12 cellular contexts compared by ENCODE assay signal in genomic region chr12:113881588-113881987, GRCh38.
DNase-seq lines count a peak whose midpoint lies in the region; ATAC-seq and TF ChIP-seq lines count a peak whose summit lies in the region.
"Had no signal": no experiment of that assay in that cellular context is flagged by ENCODE, and none has a peak within 500 bp of the region (broad histone marks: within the 10 kb centered on the region; RNA-seq: fewer than 3 reads in every experiment).

No MANE protein-coding gene starts in this region.

- no peaks in the 10 kb centered on the region for H3K9me3 ChIP-seq in neural cell (ENCODE audit: low read length)
- H3K9me3 ChIP-seq: BE2C, Caco-2 had no signal

- no peak overlapping the region for H3K9ac ChIP-seq in neural cell (ENCODE audit: low read length)

- H3K27me3 Mint-ChIP-seq in GM23338 (ENCODE audit: insufficient read depth, low read depth, poor library complexity) (peaks cover 3% of the 10 kb centered on the region), WTC11 (ENCODE audit: low read depth) (no peaks in the 10 kb centered on the region), CD14-positive monocyte (ENCODE audit: low read depth in 3 of 3) (peaks cover 0 to 2% (median 0%) of the 10 kb centered on the region in 3 donors)
- H3K27me3 Mint-ChIP-seq in activated T-helper 2 cell treated with anti-CD3 and anti-CD28 coated beads, Interferon-gamma antibody, Interleukin-2, Interleukin-4, amounts not matched to agents 10 μg/mL and 5 μg/mL and 100 μg/mL, durations not matched to agents 14 hours and 24 hours and 36 hours (ENCODE audit: low read depth), result no peaks in the 10 kb centered on the region
- H3K27me3 Mint-ChIP-seq: CD4-positive, alpha-beta T cell had no signal

- H2AFZ ChIP-seq in GM23338 (no peak overlapping the region), neural cell (ENCODE audit: low read depth, low read length) (no peak overlapping the region)

- TF ChIP-seq RAD21 in neural cell (conservative IDR thresholded peaks at IDR 0.05), result no peak

- H3K36me3 ChIP-seq in GM23338 (ENCODE audit: insufficient read depth) (no peaks in the 10 kb centered on the region), neural cell (ENCODE audit: insufficient read depth, low read length) (no peaks in the 10 kb centered on the region)
- H3K36me3 ChIP-seq: BE2C, HAP-1 had no signal

- H3K4me3 Mint-ChIP-seq in GM23338, result no peak overlapping the region
- no peak overlapping the region for H3K4me3 Mint-ChIP-seq in WTC11
- no peak overlapping the region for H3K4me3 Mint-ChIP-seq in CD14-positive monocyte
- H3K4me3 Mint-ChIP-seq in activated T-helper 2 cell treated with anti-CD3 and anti-CD28 coated beads, Interferon-gamma antibody, Interleukin-2, Interleukin-4, amounts not matched to agents 10 μg/mL and 5 μg/mL and 100 μg/mL, durations not matched to agents 14 hours and 24 hours and 36 hours (ENCODE audit: low read depth), result no peak overlapping the region
- H3K4me3 Mint-ChIP-seq: CD4-positive, alpha-beta T cell had no signal

- H3K79me2 ChIP-seq in GM23338 (replicated peaks; ENCODE audit: insufficient read depth) (no peaks in the 10 kb centered on the region), neural cell (replicated peaks; ENCODE audit: insufficient read depth, low read length) (no peaks in the 10 kb centered on the region)

- TF ChIP-seq CTCF in GM23338 (conservative IDR thresholded peaks at IDR 0.05; ENCODE audit: low read depth in 2 of 2), result no peak
- TF ChIP-seq CTCF in WTC11 (IDR thresholded peaks at IDR 0.05), result no peak
- TF ChIP-seq CTCF in neural cell (IDR thresholded peaks at IDR 0.05; ENCODE audit: poor library complexity, severe bottlenecking), result no peak
- TF ChIP-seq CTCF in CD14-positive monocyte (IDR thresholded peaks at IDR 0.05), result no peak

- no peak for TF ChIP-seq EP300 in neural cell (conservative IDR thresholded peaks at IDR 0.05; ENCODE audit: poor library complexity, severe bottlenecking)

- intact Hi-C loops in CD14-positive monocyte (cut with micrococcal nuclease), result no loop called here
- intact Hi-C loops in activated T-helper 2 cell treated with anti-CD3 and anti-CD28 coated beads, Interferon-gamma antibody, Interleukin-2, Interleukin-4, amounts not matched to agents 10 μg/mL and 5 μg/mL and 100 μg/mL, durations not matched to agents 14 hours and 24 hours and 36 hours (cut with micrococcal nuclease), result no loop called here

- H3K9me2 ChIP-seq in GM23338 (ENCODE audit: insufficient read depth) (no peaks in the 10 kb centered on the region), neural cell (ENCODE audit: insufficient read depth, low read length) (no peaks in the 10 kb centered on the region)

- H3K27me3 ChIP-seq in GM23338 (ENCODE audit: insufficient read depth) (no peaks in the 10 kb centered on the region), neural cell (ENCODE audit: insufficient read depth, low read depth, low read length) (no peaks in the 10 kb centered on the region)
- H3K27me3 ChIP-seq: BE2C had no signal

- ATAC-seq in GM23338 (no peak), WTC11 (no peak)

- H3F3A ChIP-seq in GM23338 (replicated peaks; ENCODE audit: low read depth) (no peaks in the 10 kb centered on the region), neural cell (ENCODE audit: insufficient read depth, low read length, poor library complexity, severe bottlenecking) (no peaks in the 10 kb centered on the region)

- H3K36me3 Mint-ChIP-seq in GM23338 (ENCODE audit: low read depth) (peaks cover 34% of the 10 kb centered on the region), WTC11 (peaks cover 21% of the 10 kb centered on the region), CD14-positive monocyte (peaks cover 25 to 41% of the 10 kb centered on the region in 2 donors)
- peaks cover under 1% of the 10 kb centered on the region for H3K36me3 Mint-ChIP-seq in activated T-helper 2 cell treated with anti-CD3 and anti-CD28 coated beads, Interferon-gamma antibody, Interleukin-2, Interleukin-4, amounts not matched to agents 10 μg/mL and 5 μg/mL and 100 μg/mL, durations not matched to agents 14 hours and 24 hours and 36 hours (ENCODE audit: low read depth)

- H3K27ac Mint-ChIP-seq in GM23338, result peak overlapping the region; percentile 59
- H3K27ac Mint-ChIP-seq in WTC11, result peak overlapping the region; percentile 3; the same call in 1 of the 2 replicates
- H3K27ac Mint-ChIP-seq in CD14-positive monocyte, result no peak overlapping the region
- no peak overlapping the region for H3K27ac Mint-ChIP-seq in activated T-helper 2 cell treated with anti-CD3 and anti-CD28 coated beads, Interferon-gamma antibody, Interleukin-2, Interleukin-4, amounts not matched to agents 10 μg/mL and 5 μg/mL and 100 μg/mL, durations not matched to agents 14 hours and 24 hours and 36 hours
- H3K27ac Mint-ChIP-seq: CD4-positive, alpha-beta T cell had no signal

- 0 out of 3 replicates have a peak, but pooled peaks cover 3% of the 10 kb centered on the region for H3K4me1 Mint-ChIP-seq in GM23338
- no peaks in the 10 kb centered on the region for H3K4me1 Mint-ChIP-seq in WTC11
- H3K4me1 Mint-ChIP-seq in CD14-positive monocyte, result peaks cover 3% of the 10 kb centered on the region
- H3K4me1 Mint-ChIP-seq in activated T-helper 2 cell treated with anti-CD3 and anti-CD28 coated beads, Interferon-gamma antibody, Interleukin-2, Interleukin-4, amounts not matched to agents 10 μg/mL and 5 μg/mL and 100 μg/mL, durations not matched to agents 14 hours and 24 hours and 36 hours (ENCODE audit: low read depth), result no peaks in the 10 kb centered on the region

- H3K27ac ChIP-seq in GM23338 (ENCODE audit: low read depth) (no peak overlapping the region), neural cell (ENCODE audit: low read length) (peak overlapping the region; percentile 53)
- H3K27ac ChIP-seq: HL-60 had no signal

- DNase-seq in GM23338 (ENCODE audit: low spot score) (no peak), WTC11 (ENCODE audit: low spot score) (no peak), CD14-positive monocyte (ENCODE audit: low spot score) (no peak), GM03348 (ENCODE audit: low spot score) (no peak)
- DNase-seq in activated T-helper 2 cell treated with anti-CD3 and anti-CD28 coated beads, Interferon-gamma antibody, Interleukin-2, Interleukin-4, amounts not matched to agents 10 μg/mL and 5 μg/mL and 100 μg/mL, durations not matched to agents 14 hours and 24 hours and 36 hours (ENCODE audit: low spot score), result no peak
- DNase-seq: BE2C; C1 segment of cervical spinal cord; Caco-2; CD4-positive, alpha-beta T cell had no signal

- CTCF ChIA-PET in WTC11 (lab: Charles Lee), result no interaction called here

- H3K9me3 Mint-ChIP-seq in GM23338 (peaks cover 6% of the 10 kb centered on the region; the same call in 2 of the 3 replicates), WTC11 (peaks cover 12% of the 10 kb centered on the region), CD14-positive monocyte (no peaks in the 10 kb centered on the region)
- H3K9me3 Mint-ChIP-seq in activated T-helper 2 cell treated with anti-CD3 and anti-CD28 coated beads, Interferon-gamma antibody, Interleukin-2, Interleukin-4, amounts not matched to agents 10 μg/mL and 5 μg/mL and 100 μg/mL, durations not matched to agents 14 hours and 24 hours and 36 hours, result no peaks in the 10 kb centered on the region
- H3K9me3 Mint-ChIP-seq: CD4-positive, alpha-beta T cell had no signal

- H4K20me1 ChIP-seq in GM23338 (replicated peaks; ENCODE audit: insufficient read depth), result no peaks in the 10 kb centered on the region
- no peaks in the 10 kb centered on the region for H4K20me1 ChIP-seq in neural cell (ENCODE audit: insufficient read depth)

- no peak overlapping the region for H3K4me3 ChIP-seq in GM23338
- peak overlapping the region; percentile 35 for H3K4me3 ChIP-seq in neural cell (ENCODE audit: low read length)
- H3K4me3 ChIP-seq: HAP-1 had no signal

- no peaks in the 10 kb centered on the region for H3K4me1 ChIP-seq in GM23338 (ENCODE audit: insufficient read depth)
- H3K4me1 ChIP-seq: BE2C, Caco-2, HAP-1 had no signal

- POLR2A ChIA-PET in WTC11 (lab: Charles Lee), result no interaction called here

- H3K4me2 ChIP-seq in GM23338 (no peak overlapping the region), neural cell (ENCODE audit: low read length) (no peak overlapping the region)

TF ChIP-seq in GM23338, 12 proteins besides CTCF, POLR2A, EP300 and RAD21 (continues in another document):
- TF ChIP-seq JUNB (IDR thresholded peaks at IDR 0.05; ENCODE audit: unreplicated experiment), result no peak
- no peak for TF ChIP-seq POLR2AphosphoS5 (IDR thresholded peaks at IDR 0.05; ENCODE audit: low read depth)
- TF ChIP-seq STAT1 (IDR thresholded peaks at IDR 0.05; ENCODE audit: unreplicated experiment), result no peak
- no peak for TF ChIP-seq EZH2phosphoT487 (IDR thresholded peaks at IDR 0.05; ENCODE audit: unreplicated experiment)
- TF ChIP-seq ZNF114 (CRISPR knock-in tag; IDR thresholded peaks at IDR 0.05), result no peak
- no peak for TF ChIP-seq ZNF331 (CRISPR knock-in tag; IDR thresholded peaks at IDR 0.05; ENCODE audit: low read depth)

TF ChIP-seq in WTC11, 78 proteins besides CTCF, POLR2A, EP300 and RAD21 (continues in another document):
- TF ChIP-seq RORB (CRISPR knock-in tag; IDR thresholded peaks at IDR 0.05), result no peak

TF ChIP-seq in neural cell, 6 proteins besides CTCF, POLR2A, EP300 and RAD21 (continues in another document):
- TF ChIP-seq MXI1 (conservative IDR thresholded peaks at IDR 0.05; ENCODE audit: poor library complexity, severe bottlenecking) (no peak), REST (IDR thresholded peaks at IDR 0.05; ENCODE audit: borderline replicate concordance) (no peak), EZH2 (IDR thresholded peaks at IDR 0.05; ENCODE audit: borderline replicate concordance, insufficient read depth, low read length, poor library complexity, severe bottlenecking) (no peak)

Comparison
In these comparisons a context has a peak if more than half of its experiments do, and no peak if none do; other contexts are left out.
1. H3K27ac Mint-ChIP-seq: peak in GM23338 (single experiment) and WTC11 (single experiment); none in CD14-positive monocyte (0 of 7) and activated T-helper 2 cell treated with anti-CD3 and anti-CD28 coated beads, Interferon-gamma antibody, Interleukin-2, Interleukin-4, amounts not matched to agents 10 μg/mL and 5 μg/mL and 100 μg/mL, durations not matched to agents 14 hours and 24 hours and 36 hours (single experiment).